Comparison of ENCODE assay signal across 11 cellular contexts in the genomic region with DNA sequence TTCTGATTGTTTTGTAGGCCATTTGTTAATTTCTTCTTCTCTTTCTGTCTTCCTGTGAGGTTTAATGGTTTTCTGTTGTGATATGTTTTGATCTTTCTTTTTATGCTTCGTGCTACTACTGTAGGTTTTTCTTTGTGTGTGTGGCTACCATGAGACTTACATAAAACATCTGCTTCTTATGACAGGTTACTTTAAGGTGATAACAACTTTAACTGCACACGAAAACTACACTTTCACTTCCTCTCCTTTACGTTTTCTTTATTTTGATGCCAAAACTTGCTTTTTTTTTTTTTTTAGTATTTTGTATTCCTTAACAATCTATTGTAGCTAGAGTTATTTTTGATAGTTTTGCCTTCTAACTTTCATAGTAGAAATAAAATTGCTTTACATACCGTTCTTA.
"Had no signal": no experiment of that assay in that cellular context is flagged by ENCODE, and none has a peak within 500 bp of the region (broad histone marks: within the 10 kb centered on the region; RNA-seq: fewer than 3 reads in every experiment).

No MANE protein-coding gene starts in this region.

- H3K27ac Mint-ChIP-seq: GM23338, H9, IgD-negative memory B cell had no signal

- FAIRE-seq: H1, H54, HepG2 had no signal

- ATAC-seq: GM23338, HepG2 had no signal

- H3K27me3 Mint-ChIP-seq: IgD-negative memory B cell had no signal

- H3K36me3 Mint-ChIP-seq: IgD-negative memory B cell had no signal

- DNase-seq: H9, HCEC 1CT, Karpas-422, KBM-7 had no signal

- H3K9ac ChIP-seq: KMS-11 had no signal

- H3K4me3 Mint-ChIP-seq: GM23338, H9, IgD-negative memory B cell had no signal

- H3K4me3 ChIP-seq: GM23338 had no signal

- H3K4me1 Mint-ChIP-seq: GM23338, H9, IgD-negative memory B cell had no signal

- H3K4me2 ChIP-seq: GM23338, KMS-11 had no signal

- H2AFZ ChIP-seq: GM23338 had no signal

- H3K27ac ChIP-seq: HL-60, KMS-11 had no signal
